ENCODE assay signal across 8 cellular contexts in the genomic region with DNA sequence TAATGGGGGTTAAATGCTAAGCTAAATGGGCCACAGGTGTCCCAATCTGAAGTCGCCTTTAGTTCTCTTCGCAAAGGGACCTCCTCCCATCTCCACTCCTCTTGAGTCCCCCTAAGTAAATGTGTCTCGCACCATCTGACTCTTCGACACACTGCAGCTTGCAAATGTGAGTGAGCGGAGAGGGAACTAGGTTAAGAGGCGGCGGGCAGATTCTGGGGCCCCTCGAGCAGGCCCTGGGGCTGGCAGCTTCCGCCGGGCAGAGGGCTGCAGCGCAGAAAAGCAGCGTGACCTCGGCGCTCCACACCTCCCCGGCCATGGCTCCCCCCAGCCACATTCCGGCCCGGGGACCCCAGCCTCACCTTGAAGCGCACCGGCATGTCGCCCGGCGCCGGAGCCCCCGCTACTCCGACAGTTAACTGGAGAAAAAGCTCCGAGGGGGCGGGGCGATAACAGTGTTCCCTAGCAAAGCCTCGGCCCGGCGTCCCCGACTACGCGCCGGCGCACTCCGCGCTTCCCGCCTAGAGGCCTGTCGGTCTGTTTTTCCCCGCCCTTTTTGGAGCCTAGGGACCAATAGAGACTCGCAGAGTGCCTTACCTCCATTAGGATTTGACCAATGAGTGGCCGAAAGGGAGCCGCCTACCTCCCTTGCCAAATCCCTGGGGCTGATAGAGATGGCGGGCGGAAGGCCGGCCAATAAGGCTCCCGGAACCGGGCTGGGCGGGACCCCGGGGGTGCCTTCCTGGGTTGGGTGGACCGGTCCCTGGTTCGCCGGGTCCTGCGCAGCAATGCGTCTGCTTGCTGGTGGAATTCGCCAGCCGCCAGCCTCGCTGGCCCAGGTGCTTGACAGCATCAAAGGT. TPM values are rescaled to one million over a fixed set of nuclear protein-coding genes. Genes with fewer than 3 reads are reported as not detected.
DNase-seq lines count a peak whose midpoint lies in the region; ATAC-seq and TF ChIP-seq lines count a peak whose summit lies in the region.

A gene with protein sequence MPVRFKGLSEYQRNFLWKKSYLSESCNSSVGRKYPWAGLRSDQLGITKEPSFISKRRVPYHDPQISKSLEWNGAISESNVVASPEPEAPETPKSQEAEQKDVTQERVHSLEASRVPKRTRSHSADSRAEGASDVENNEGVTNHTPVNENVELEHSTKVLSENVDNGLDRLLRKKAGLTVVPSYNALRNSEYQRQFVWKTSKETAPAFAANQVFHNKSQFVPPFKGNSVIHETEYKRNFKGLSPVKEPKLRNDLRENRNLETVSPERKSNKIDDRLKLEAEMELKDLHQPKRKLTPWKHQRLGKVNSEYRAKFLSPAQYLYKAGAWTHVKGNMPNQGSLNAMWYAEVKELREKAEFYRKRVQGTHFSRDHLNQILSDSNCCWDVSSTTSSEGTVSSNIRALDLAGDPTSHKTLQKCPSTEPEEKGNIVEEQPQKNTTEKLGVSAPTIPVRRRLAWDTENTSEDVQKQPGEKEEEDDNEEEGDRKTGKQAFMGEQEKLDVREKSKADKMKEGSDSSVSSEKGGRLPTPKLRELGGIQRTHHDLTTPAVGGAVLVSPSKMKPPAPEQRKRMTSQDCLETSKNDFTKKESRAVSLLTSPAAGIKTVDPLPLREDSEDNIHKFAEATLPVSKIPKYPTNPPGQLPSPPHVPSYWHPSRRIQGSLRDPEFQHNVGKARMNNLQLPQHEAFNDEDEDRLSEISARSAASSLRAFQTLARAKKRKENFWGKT (minus strand): TSS at position 494 of the 857 bp plus-strand sequence. CDS start 117 bp downstream, at position 377.

- no peaks in the 10 kb centered on the region for H3K36me3 Mint-ChIP-seq in activated T-cell treated with anti-CD3 and anti-CD28 coated beads, Interleukin-2, amount 50 U/mL, for 4 hours (ENCODE audit: insufficient read depth)

- POLR2A ChIA-PET in Panc1 (lab: Charles Lee) = interaction anchor here (0.5 to 1.0 kb wide), 4 partner anchors 28 to 275 kb away, joined by 3 to 5 read pairs (median 4); no protein-coding TSS in a partner anchor

- H3K4me1 ChIP-seq in Panc1 (ENCODE audit: control insufficient read depth, insufficient read depth, low read length) (peaks cover 71% of the 10 kb centered on the region), esophagus muscularis mucosa (peaks cover 9 to 66% (median 43%) of the 10 kb centered on the region in 4 donors), muscle layer of duodenum (ENCODE audit: control insufficient read depth in 1 of 2, insufficient read depth in 2 of 2, low read length in 2 of 2) (peaks cover 10 to 17% of the 10 kb centered on the region in 2 donors)

- H3K4me3 ChIP-seq in Panc1 (ENCODE audit: low read depth in 2 of 2, low read length in 2 of 2) = peak within 1 kb of the TSS; percentile 88 to 94
- H3K4me3 ChIP-seq in esophagus muscularis mucosa = peak within 1 kb of the TSS; percentile 71 to 89 (median 84)
- H3K4me3 ChIP-seq in muscle layer of duodenum (ENCODE audit: low read depth in 1 of 2, low read length in 2 of 2) = peak within 1 kb of the TSS; percentile 89 to 91

- H3K27me3 ChIP-seq in Panc1 (ENCODE audit: control insufficient read depth, insufficient read depth, low read length) (no peaks in the 10 kb centered on the region), esophagus muscularis mucosa (no peaks in the 10 kb centered on the region), muscle layer of duodenum (ENCODE audit: low read depth, low read length) (no peaks in the 10 kb centered on the region)

- TF ChIP-seq POLR2A in esophagus muscularis mucosa (IDR thresholded peaks at IDR 0.05; ENCODE audit: low read depth) = no peak

- intact Hi-C loops in Panc1 (cut with micrococcal nuclease; ENCODE audit: unreplicated experiment) (loop anchor here (5.0 to 10.0 kb wide), 2 partner anchors 233 to 280 kb away; a partner anchor contains a TSS), esophagus muscularis mucosa (cut with DNase I) (no loop called here)

- ATAC-seq in GM21723 (IDR thresholded peaks at IDR 0.05; ENCODE audit: unreplicated experiment) (peak; percentile 98), Panc1 (peak; percentile 98)
- ATAC-seq in activated T-cell treated with anti-CD3 and anti-CD28 coated beads, Interleukin-2, amount 50 U/mL, for 4 hours = peak; percentile 97 to 98

- CTCF ChIA-PET in Panc1 (lab: Charles Lee) = interaction anchor here (0.5 to 0.6 kb wide), 2 partner anchors 286 to 292 kb away, joined by 3 to 7 read pairs; no protein-coding TSS in a partner anchor

- no peaks in the 10 kb centered on the region for H3K9me3 ChIP-seq in Panc1 (ENCODE audit: control insufficient read depth, insufficient read depth, low read depth, low read length)
- no peaks in the 10 kb centered on the region for H3K9me3 ChIP-seq in esophagus muscularis mucosa
- H3K9me3 ChIP-seq in muscle layer of duodenum (ENCODE audit: control insufficient read depth in 1 of 2, low read length in 2 of 2) = no peaks in the 10 kb centered on the region

- no peaks in the 10 kb centered on the region for H3K27me3 Mint-ChIP-seq in activated T-cell treated with anti-CD3 and anti-CD28 coated beads, Interleukin-2, amount 50 U/mL, for 4 hours (ENCODE audit: low read depth)

- peaks cover 36% of the 10 kb centered on the region for H3K4me1 Mint-ChIP-seq in activated T-cell treated with anti-CD3 and anti-CD28 coated beads, Interleukin-2, amount 50 U/mL, for 4 hours (ENCODE audit: low read depth)

- no peak for TF ChIP-seq EP300 in esophagus muscularis mucosa (IDR thresholded peaks at IDR 0.05)

- DNase-seq in DMS153 (lab: John Stamatoyannopoulos, UW) (peak; percentile 98), KG1 (lab: John Stamatoyannopoulos, UW) (peak; percentile 98), Panc1 (ENCODE audit: low read depth, low spot score) (peak; percentile 78), esophagus muscularis mucosa (ENCODE audit: extremely low spot score) (peak; percentile 98)
- peak; percentile 93 for DNase-seq in activated T-cell treated with anti-CD3 and anti-CD28 coated beads, Interleukin-2, amount 50 U/mL, for 4 hours
- DNase-seq in stimulated activated CD8-positive, alpha-beta memory T cell treated with anti-CD3 and anti-CD28 coated beads, Interleukin-7, amount 100 ng/mL, for 4 hours (ENCODE audit: low read depth in 2 of 2) = peak; percentile 94 to 96

- H3K27ac ChIP-seq in Panc1 (ENCODE audit: low read length) (peak within 1 kb of the TSS; percentile 97), esophagus muscularis mucosa (replicated peaks in 1 of 4) (peak within 1 kb of the TSS; percentile 71 to 83 (median 80)), muscle layer of duodenum (ENCODE audit: low read length) (peak within 1 kb of the TSS; percentile 19)

- WGBS in esophagus muscularis mucosa = 0% methylated on average over 16 of the region's 59 CpGs

- H3K36me3 ChIP-seq in Panc1 (ENCODE audit: control insufficient read depth, insufficient read depth, low read length) = peaks cover 5% of the 10 kb centered on the region
- H3K36me3 ChIP-seq in esophagus muscularis mucosa = peaks cover 0 to 14% (median 2%) of the 10 kb centered on the region in 4 donors
- H3K36me3 ChIP-seq in muscle layer of duodenum (ENCODE audit: control insufficient read depth in 1 of 2, insufficient read depth in 2 of 2, low read length in 2 of 2) = peaks cover 0 to 8% of the 10 kb centered on the region in 2 donors

- peak within 1 kb of the TSS; percentile 89 for H3K4me3 Mint-ChIP-seq in activated T-cell treated with anti-CD3 and anti-CD28 coated beads, Interleukin-2, amount 50 U/mL, for 4 hours

- TF ChIP-seq CTCF in Panc1 (IDR thresholded peaks at IDR 0.05) = no peak
- TF ChIP-seq CTCF in esophagus muscularis mucosa (IDR thresholded peaks at IDR 0.05) = no peak

- no TSS peak for BruUV-seq in Panc1 (replicated peaks; lab: Mats Ljungman, UMichigan)

- in situ Hi-C loops in Panc1 (cut with HindIII; ENCODE audit: low pct_unique_long_range_greater_than_20kb, low sequenced_read_pairs) = no loop called here

- H3K9me3 Mint-ChIP-seq in activated T-cell treated with anti-CD3 and anti-CD28 coated beads, Interleukin-2, amount 50 U/mL, for 4 hours = no peaks in the 10 kb centered on the region

RNA-seq across cellular contexts. Expression of the gene that starts here (rescaled TPM):
- total RNA-seq in Panc1 (2021; ENCODE audit: unreplicated experiment) (17.8 TPM), esophagus muscularis mucosa (10 to 100 TPM; 11.3 to 33.2 (median 14.7) TPM)
- polyA plus RNA-seq in Panc1 (2012; ENCODE audit: insufficient read length) = 7.2 TPM
- 10 to 100 TPM; 10.6 to 11.1 (median 11.1) TPM for total RNA-seq in activated T-cell treated with anti-CD3 and anti-CD28 coated beads, Interleukin-2, amount 50 U/mL, for 4 hours

Comparison
In these comparisons a context has a peak if more than half of its experiments do, and no peak if none do; other contexts are left out.
1. Peak in every context shown above with its lines: DNase-seq, ATAC-seq, H3K4me3 ChIP-seq and H3K27ac ChIP-seq.
2. H3K27ac ChIP-seq: peak in every context shown above with its lines; median percentile 97 in Panc1; 80 in esophagus muscularis mucosa; 19 in muscle layer of duodenum.